ENCODE assay signal across 8 cellular contexts in the genomic region with DNA sequence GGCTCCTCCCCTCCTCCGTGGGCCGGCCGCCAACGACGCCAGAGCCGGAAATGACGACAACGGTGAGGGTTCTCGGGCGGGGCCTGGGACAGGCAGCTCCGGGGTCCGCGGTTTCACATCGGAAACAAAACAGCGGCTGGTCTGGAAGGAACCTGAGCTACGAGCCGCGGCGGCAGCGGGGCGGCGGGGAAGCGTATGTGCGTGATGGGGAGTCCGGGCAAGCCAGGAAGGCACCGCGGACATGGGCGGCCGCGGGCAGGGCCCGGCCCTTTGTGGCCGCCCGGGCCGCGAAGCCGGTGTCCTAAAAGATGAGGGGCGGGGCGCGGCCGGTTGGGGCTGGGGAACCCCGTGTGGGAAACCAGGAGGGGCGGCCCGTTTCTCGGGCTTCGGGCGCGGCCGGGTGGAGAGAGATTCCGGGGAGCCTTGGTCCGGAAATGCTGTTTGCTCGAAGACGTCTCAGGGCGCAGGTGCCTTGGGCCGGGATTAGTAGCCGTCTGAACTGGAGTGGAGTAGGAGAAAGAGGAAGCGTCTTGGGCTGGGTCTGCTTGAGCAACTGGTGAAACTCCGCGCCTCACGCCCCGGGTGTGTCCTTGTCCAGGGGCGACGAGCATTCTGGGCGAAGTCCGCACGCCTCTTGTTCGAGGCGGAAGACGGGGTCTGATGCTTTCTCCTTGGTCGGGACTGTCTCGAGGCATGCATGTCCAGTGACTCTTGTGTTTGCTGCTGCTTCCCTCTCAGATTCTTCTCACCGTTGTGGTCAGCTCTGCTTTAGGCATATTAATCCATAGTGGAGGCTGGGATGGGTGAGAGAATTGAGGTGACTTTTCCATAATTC. TPM values are rescaled to one million over a fixed set of nuclear protein-coding genes. Genes with fewer than 3 reads are reported as not detected.
DNase-seq lines count a peak whose midpoint lies in the region; ATAC-seq and TF ChIP-seq lines count a peak whose summit lies in the region.

A gene (plus strand): TSS at position 121 of the 835 bp plus-strand sequence. CDS start 11,513 bp downstream, outside the sequence.

- no peaks in the 10 kb centered on the region for H3K9me3 ChIP-seq in Panc1 (ENCODE audit: control insufficient read depth, insufficient read depth, low read depth, low read length)
- no peaks in the 10 kb centered on the region for H3K9me3 ChIP-seq in mucosa of stomach (ENCODE audit: control insufficient read depth, low read length)

- intact Hi-C loops in Panc1 (cut with micrococcal nuclease; ENCODE audit: unreplicated experiment): no loop called here

- DNase-seq in DMS53 (lab: John Stamatoyannopoulos, UW) (peak; percentile 93), KBM-7 (peak; percentile 94), Panc1 (ENCODE audit: low read depth, low spot score) (no peak), erythroblast (lab: John Stamatoyannopoulos, UW) (peak; percentile 93 to 97)
- peak; percentile 99 for DNase-seq in activated T-cell treated with anti-CD3 and anti-CD28 coated beads, Interleukin-2, amount 50 U/mL, for 4 hours
- DNase-seq in stimulated activated CD8-positive, alpha-beta memory T cell treated with anti-CD3 and anti-CD28 coated beads, Interleukin-4, amount 100 ng/mL, for 48 hours: peak; percentile 100

- POLR2A ChIA-PET in Panc1 (lab: Charles Lee): interaction anchor here (1.3 kb wide), 1 partner anchor 79 kb away, joined by 3 read pairs; a partner anchor contains a TSS

- peak; percentile 86 for ATAC-seq in GM21717 (IDR thresholded peaks at IDR 0.05; ENCODE audit: unreplicated experiment)
- peak; percentile 97 for ATAC-seq in Panc1
- ATAC-seq in activated T-cell treated with anti-CD3 and anti-CD28 coated beads, Interleukin-2, amount 50 U/mL, for 4 hours: peak; percentile 93 to 97

- peaks cover 26% of the 10 kb centered on the region for H3K4me1 Mint-ChIP-seq in activated T-cell treated with anti-CD3 and anti-CD28 coated beads, Interleukin-2, amount 50 U/mL, for 4 hours (ENCODE audit: low read depth)

- BruUV-seq in Panc1 (replicated peaks; lab: Mats Ljungman, UMichigan): no TSS peak

- no peaks in the 10 kb centered on the region for H3K27me3 Mint-ChIP-seq in activated T-cell treated with anti-CD3 and anti-CD28 coated beads, Interleukin-2, amount 50 U/mL, for 4 hours (ENCODE audit: low read depth)

- peaks cover 5% of the 10 kb centered on the region for H3K36me3 Mint-ChIP-seq in activated T-cell treated with anti-CD3 and anti-CD28 coated beads, Interleukin-2, amount 50 U/mL, for 4 hours (ENCODE audit: insufficient read depth)

- in situ Hi-C loops in KBM-7 (cut with MboI; ENCODE audit: low pct_unique_long_range_greater_than_20kb, low sequenced_read_pairs): no loop called here
- in situ Hi-C loops in Panc1 (cut with HindIII; ENCODE audit: low pct_unique_long_range_greater_than_20kb, low sequenced_read_pairs): no loop called here

- H3K36me3 ChIP-seq in Panc1 (ENCODE audit: control insufficient read depth, insufficient read depth, low read length) (peaks cover 7% of the 10 kb centered on the region; the same call in 1 of the 2 replicates), mucosa of stomach (ENCODE audit: control insufficient read depth, insufficient read depth, low read length) (no peaks in the 10 kb centered on the region)

- H3K9ac ChIP-seq in mucosa of stomach (ENCODE audit: low read length): peak within 1 kb of the TSS; percentile 90

- no peak for TF ChIP-seq CTCF in Panc1 (IDR thresholded peaks at IDR 0.05)

- CTCF ChIA-PET in Panc1 (lab: Charles Lee): no interaction called here

- H3K27ac ChIP-seq in Panc1 (ENCODE audit: low read length): peak within 1 kb of the TSS; percentile 84

- peaks cover 16% of the 10 kb centered on the region for H3K9me3 Mint-ChIP-seq in activated T-cell treated with anti-CD3 and anti-CD28 coated beads, Interleukin-2, amount 50 U/mL, for 4 hours

- H3K4me1 ChIP-seq in Panc1 (ENCODE audit: control insufficient read depth, insufficient read depth, low read length): no peaks in the 10 kb centered on the region
- peaks cover 8% of the 10 kb centered on the region for H3K4me1 ChIP-seq in mucosa of stomach (ENCODE audit: control insufficient read depth, insufficient read depth, low read length)

- peak; percentile 84 for TF ChIP-seq POLR2A in erythroblast (IDR thresholded peaks at IDR 0.05; ENCODE audit: low read length)

- peak within 1 kb of the TSS; percentile 81 to 90 for H3K4me3 ChIP-seq in Panc1 (ENCODE audit: low read depth in 2 of 2, low read length in 2 of 2)
- H3K4me3 ChIP-seq in mucosa of stomach (ENCODE audit: low read length): peak within 1 kb of the TSS; percentile 21

- H3K4me3 Mint-ChIP-seq in activated T-cell treated with anti-CD3 and anti-CD28 coated beads, Interleukin-2, amount 50 U/mL, for 4 hours: peak within 1 kb of the TSS; percentile 95

- H3K27me3 ChIP-seq in Panc1 (ENCODE audit: control insufficient read depth, insufficient read depth, low read length) (no peaks in the 10 kb centered on the region), mucosa of stomach (ENCODE audit: control insufficient read depth, insufficient read depth, low read length) (no peaks in the 10 kb centered on the region)

RNA-seq across cellular contexts. Expression of the gene that starts here (rescaled TPM):
- 39.3 TPM for total RNA-seq in Panc1 (2021; ENCODE audit: unreplicated experiment)
- 28.4 TPM for polyA plus RNA-seq in Panc1 (2012; ENCODE audit: insufficient read length)
- total RNA-seq in activated T-cell treated with anti-CD3 and anti-CD28 coated beads, Interleukin-2, amount 50 U/mL, for 4 hours: 10 to 100 TPM; 21.5 to 29.2 (median 25.0) TPM
